Comparison of ENCODE assay signal across 1 cellular context in the genomic region with DNA sequence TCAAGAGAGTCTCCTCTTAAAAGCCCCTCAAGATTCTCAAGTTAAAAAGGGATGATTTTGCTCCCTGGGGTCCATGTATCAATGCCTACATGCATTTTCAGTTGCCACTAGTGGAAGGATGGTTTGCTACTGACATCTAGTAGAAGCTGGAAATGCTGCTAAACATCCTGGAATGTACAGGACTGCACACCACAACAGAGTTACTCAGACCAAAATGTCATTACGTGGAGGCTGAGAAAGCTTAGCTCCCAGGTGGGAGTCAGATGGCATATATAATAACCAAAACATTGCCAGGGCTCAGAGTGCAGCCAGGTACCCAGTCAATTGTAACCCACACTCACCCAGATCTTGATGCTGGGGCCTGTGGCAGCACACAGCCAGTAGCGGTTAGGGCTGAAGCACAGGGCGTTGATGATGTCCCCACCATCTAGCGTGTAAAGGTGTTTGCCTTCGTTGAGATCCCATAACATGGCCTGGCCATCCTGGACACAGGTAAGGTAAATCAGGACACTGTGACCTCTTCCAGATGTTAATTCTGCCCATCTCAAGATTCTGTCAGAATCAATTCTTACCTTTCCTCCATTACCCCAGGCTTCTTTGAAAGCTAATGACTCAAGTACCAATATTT.
TF ChIP-seq lines count a peak whose summit lies in the region.

No MANE protein-coding gene starts in this region.

TF ChIP-seq in GM12878, 131 proteins besides CTCF, POLR2A, EP300 and RAD21:
- TF ChIP-seq HDGF (IDR thresholded peaks at IDR 0.05): no peak
- TF ChIP-seq POLR2AphosphoS5 (IDR thresholded peaks at IDR 0.05; ENCODE audit: low read length): peak; percentile 58; the same call in 1 of the 2 replicates
- no peak for TF ChIP-seq MEF2A (IDR thresholded peaks at IDR 0.05; ENCODE audit: insufficient read depth, low read depth, low read length)
- no peak for TF ChIP-seq STAT3 (IDR thresholded peaks at IDR 0.05; ENCODE audit: low read depth, low read length)
- TF ChIP-seq POLR2AphosphoS2 (IDR thresholded peaks at IDR 0.05; ENCODE audit: low read depth, low read length): 0 out of 2 replicates have a peak, but pooled peaks have one; percentile 11
- TF ChIP-seq IKZF2 (IDR thresholded peaks at IDR 0.05): no peak
TF ChIP-seq in GM12878: peak in this region for 2.
